In the genomic region with DNA sequence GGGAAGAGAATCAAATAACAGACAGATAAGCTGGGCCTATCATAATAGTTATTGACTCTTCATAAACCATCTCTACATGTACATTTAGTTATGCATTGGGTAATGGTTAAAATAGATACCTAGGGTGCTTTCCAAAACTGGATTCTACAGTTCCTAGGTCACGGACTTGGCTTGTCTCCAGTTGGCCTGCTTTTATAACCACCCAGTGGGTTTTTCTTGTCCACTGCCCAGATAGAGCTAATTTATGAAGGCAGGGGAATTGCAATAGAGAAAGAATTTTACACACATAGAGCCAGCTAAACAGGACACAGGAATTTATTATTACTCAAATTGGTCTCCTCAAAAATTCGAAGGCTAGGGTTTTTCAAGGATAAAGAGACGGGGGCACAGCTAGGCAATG, we compare ENCODE assay signal across 26 cellular contexts.
"Had no signal": no experiment of that assay in that cellular context is flagged by ENCODE, and none has a peak within 500 bp of the region (broad histone marks: within the 10 kb centered on the region; RNA-seq: fewer than 3 reads in every experiment).

No MANE protein-coding gene starts in this region.

- H3K9me3 Mint-ChIP-seq: activated T-cell treated with anti-CD3 and anti-CD28 coated beads, Interleukin-2, amount 50 U/mL, for 24 hours; activated T-helper 1 cell treated with anti-CD3 and anti-CD28 coated beads, Interleukin-12 subunit alpha, Interleukin-12 subunit beta, Interleukin-2, Interleukin-4 antibody, amounts not matched to agents 30 ng/mL and 10 ng/mL and 1 ng/mL, durations not matched to agents 14 hours and 24 hours and 36 hours had no signal

- H3K4me3 ChIP-seq: MG63 had no signal

- H3K36me3 ChIP-seq: brain microvascular endothelial cell, MG63 had no signal

- H3K4me3 Mint-ChIP-seq: activated CD8-positive, alpha-beta memory T cell treated with anti-CD3 and anti-CD28 coated beads, Interleukin-2, amount 10 ng/mL, durations not matched to agents 7 days and 5 days; activated naive CD4-positive, alpha-beta T cell treated with anti-CD3 and anti-CD28 coated beads, Interleukin-2, amount 50 U/mL, for 24 hours; activated T-cell treated with anti-CD3 and anti-CD28 coated beads, Interleukin-2, amount 50 U/mL, for 24 hours; activated T-helper 1 cell treated with anti-CD3 and anti-CD28 coated beads, Interleukin-12 subunit alpha, Interleukin-12 subunit beta, Interleukin-2, Interleukin-4 antibody, amounts not matched to agents 30 ng/mL and 10 ng/mL and 1 ng/mL, durations not matched to agents 14 hours and 24 hours and 36 hours; T-helper 17 cell; WTC11 had no signal

- DNase-seq: activated CD4-positive, alpha-beta T cell treated with anti-CD3 and anti-CD28 coated beads for 48 hours; activated CD4-positive, alpha-beta T cell treated with anti-CD3 and anti-CD28 coated beads, Interleukin-2, amount 50 U/mL, for 48 hours; activated CD4-positive, CD25-positive, alpha-beta regulatory T cell treated with anti-CD3 and anti-CD28 coated beads, Interleukin-2, amount 50 U/mL, for 72 hours; activated CD8-positive, alpha-beta memory T cell treated with anti-CD3 and anti-CD28 coated beads, Interleukin-2, amount 10 ng/mL, durations not matched to agents 7 days and 5 days; activated effector memory CD4-positive, alpha-beta T cell treated with Interleukin-2 at 50 U/mL for 16 hours; activated naive CD4-positive, alpha-beta T cell; activated T-cell treated with anti-CD3 and anti-CD28 coated beads, Interleukin-2, amount 50 U/mL, for 24 hours; amniotic stem cell; brain microvascular endothelial cell; MG63; MV-4-11; NCI-H1092 treated with DMSO at 0.1 percent for 48 hours; NCI-H1417 treated with DMSO at 0.1 percent for 48 hours; NCI-H1694; NCI-H2029; NCI-H2107; NCI-H2171 treated with DMSO at 0.1 percent for 48 hours; NCI-H510A treated with DMSO at 0.1 percent for 48 hours; NCI-H69; PC-3; SHP77 treated with DMSO at 0.1 percent for 48 hours; T-helper 17 cell; T-helper 9 cell had no signal

- H3K36me3 Mint-ChIP-seq: activated CD8-positive, alpha-beta memory T cell treated with anti-CD3 and anti-CD28 coated beads, Interleukin-2, amount 10 ng/mL, durations not matched to agents 7 days and 5 days had no signal

- H3K27me3 ChIP-seq: brain microvascular endothelial cell, MG63 had no signal

- H3K27ac Mint-ChIP-seq: activated CD8-positive, alpha-beta memory T cell treated with anti-CD3 and anti-CD28 coated beads, Interleukin-2, amount 10 ng/mL, durations not matched to agents 7 days and 5 days; activated naive CD4-positive, alpha-beta T cell treated with anti-CD3 and anti-CD28 coated beads, Interleukin-2, amount 50 U/mL, for 24 hours; activated T-cell treated with anti-CD3 and anti-CD28 coated beads, Interleukin-2, amount 50 U/mL, for 24 hours; activated T-helper 1 cell treated with anti-CD3 and anti-CD28 coated beads, Interleukin-12 subunit alpha, Interleukin-12 subunit beta, Interleukin-2, Interleukin-4 antibody, amounts not matched to agents 30 ng/mL and 10 ng/mL and 1 ng/mL, durations not matched to agents 14 hours and 24 hours and 36 hours; T-helper 17 cell; WTC11 had no signal

- H3K27me3 Mint-ChIP-seq: T-helper 17 cell had no signal

- H3K27ac ChIP-seq: brain microvascular endothelial cell had no signal

- H3K4me1 Mint-ChIP-seq: activated naive CD4-positive, alpha-beta T cell treated with anti-CD3 and anti-CD28 coated beads, Interleukin-2, amount 50 U/mL, for 24 hours had no signal
